In the genomic region with DNA sequence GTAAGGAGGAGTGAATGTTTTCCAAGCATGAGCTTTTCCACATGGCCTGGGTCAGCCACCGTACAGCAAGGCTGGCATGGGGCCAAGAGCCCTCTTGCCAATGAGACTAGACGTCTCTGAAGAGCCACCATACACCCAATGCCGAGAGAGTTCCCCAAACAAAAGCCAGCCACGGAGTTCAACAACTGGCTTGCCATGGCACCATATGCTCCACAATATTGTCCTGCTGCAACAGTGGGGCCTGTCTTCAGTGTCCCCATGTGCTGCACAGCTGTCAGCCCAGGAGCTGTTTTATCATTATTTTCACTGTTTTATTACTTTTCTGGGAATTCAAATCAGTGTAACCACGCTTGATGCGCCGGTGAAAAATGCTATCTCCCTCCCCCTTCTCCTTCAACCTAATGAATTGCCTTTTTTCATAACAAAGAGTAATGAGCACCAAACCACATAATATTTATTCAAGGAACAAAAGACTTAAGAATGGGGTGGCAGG, we compare ENCODE assay signal across 1 cellular context.
TF ChIP-seq lines count a peak whose summit lies in the region.

No MANE protein-coding gene starts in this region.

TF ChIP-seq in HEK293, 187 proteins besides CTCF, POLR2A, EP300 and RAD21 (continued from another document):
- TF ChIP-seq, protein P1, sequence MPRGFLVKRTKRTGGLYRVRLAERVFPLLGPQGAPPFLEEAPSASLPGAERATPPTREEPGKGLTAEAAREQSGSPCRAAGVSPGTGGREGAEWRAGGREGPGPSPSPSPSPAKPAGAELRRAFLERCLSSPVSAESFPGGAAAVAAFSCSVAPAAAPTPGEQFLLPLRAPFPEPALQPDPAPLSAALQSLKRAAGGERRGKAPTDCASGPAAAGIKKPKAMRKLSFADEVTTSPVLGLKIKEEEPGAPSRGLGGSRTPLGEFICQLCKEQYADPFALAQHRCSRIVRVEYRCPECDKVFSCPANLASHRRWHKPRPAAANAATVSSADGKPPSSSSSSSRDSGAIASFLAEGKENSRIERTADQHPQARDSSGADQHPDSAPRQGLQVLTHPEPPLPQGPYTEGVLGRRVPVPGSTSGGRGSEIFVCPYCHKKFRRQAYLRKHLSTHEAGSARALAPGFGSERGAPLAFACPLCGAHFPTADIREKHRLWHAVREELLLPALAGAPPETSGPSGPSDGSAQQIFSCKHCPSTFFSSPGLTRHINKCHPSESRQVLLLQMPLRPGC (tag by site-specific recombination; IDR thresholded peaks at IDR 0.05): no peak
- 0 out of 2 replicates have a peak, but pooled peaks have one; percentile 21 for TF ChIP-seq ZNF335 (tag by site-specific recombination; conservative IDR thresholded peaks at IDR 0.05)
